28 cellular contexts compared by ENCODE assay signal in genomic region chr3:162992741-162993140, GRCh38.
"Had no signal": no experiment of that assay in that cellular context is flagged by ENCODE, and none has a peak within 500 bp of the region (broad histone marks: within the 10 kb centered on the region; RNA-seq: fewer than 3 reads in every experiment).

No MANE protein-coding gene starts in this region.

- H3K36me3 Mint-ChIP-seq: activated naive CD8-positive, alpha-beta T cell treated with anti-CD3 and anti-CD28 coated beads for 36 hours had no signal

- DNase-seq: activated CD4-positive, alpha-beta T cell treated with anti-CD3 and anti-CD28 coated beads, Interleukin-2, amount 10 ng/mL, durations not matched to agents 24 days and 14 days; activated CD4-positive, alpha-beta T cell treated with anti-CD3 and anti-CD28 coated beads, Interleukin-2, amount 50 U/mL, for 4 hours; activated CD8-positive, alpha-beta memory T cell treated with anti-CD3 and anti-CD28 coated beads, Interleukin-2, amount 50 U/mL, for 4 hours; activated CD8-positive, alpha-beta T cell treated with anti-CD3 and anti-CD28 coated beads for 36 hours; activated effector memory CD4-positive, alpha-beta T cell treated with Interleukin-2 at 50 U/mL for 16 hours; activated naive CD4-positive, alpha-beta T cell treated with anti-CD3 and anti-CD28 coated beads, Interleukin-2, amount 50 U/mL, for 16 hours; activated naive CD8-positive, alpha-beta T cell treated with anti-CD3 and anti-CD28 coated beads for 36 hours; activated T-cell treated with anti-CD3 and anti-CD28 coated beads for 4 hours; activated T-cell treated with anti-CD3 and anti-CD28 coated beads, Interleukin-2, amount 50 U/mL, for 4 hours; amniotic stem cell; aorta; brain microvascular endothelial cell; central memory CD4-positive, alpha-beta T cell; Karpas-422; KBM-7; MG63; NCI-H1092; NCI-H1694 treated with DMSO at 0.1 percent for 48 hours; NCI-H2029; NCI-H2107; NCI-H226; NCI-H446 treated with DMSO at 0.1 percent for 48 hours; PC-9; SIG-M5 had no signal

- H3K27ac Mint-ChIP-seq: activated CD4-positive, alpha-beta T cell treated with anti-CD3 and anti-CD28 coated beads, Interleukin-2, amount 10 ng/mL, durations not matched to agents 24 days and 14 days; activated CD8-positive, alpha-beta T cell treated with anti-CD3 and anti-CD28 coated beads for 36 hours; activated naive CD8-positive, alpha-beta T cell treated with anti-CD3 and anti-CD28 coated beads for 36 hours; T-helper 1 cell treated with Interleukin-12 subunit alpha and Interleukin-12 subunit beta and Interleukin-4 antibody, amounts not matched to agents 30 μg/mL and 1 μg/mL, for 36 hours; T-helper 2 cell treated with Interferon-gamma antibody and Interleukin-4, amounts not matched to agents 5 μg/mL and 100 μg/mL, for 36 hours had no signal

- H2AFZ ChIP-seq: PC-9 had no signal

- H3K4me1 Mint-ChIP-seq: activated CD4-positive, alpha-beta T cell treated with anti-CD3 and anti-CD28 coated beads, Interleukin-2, amount 10 ng/mL, durations not matched to agents 24 days and 14 days; activated naive CD8-positive, alpha-beta T cell treated with anti-CD3 and anti-CD28 coated beads for 36 hours had no signal

- H3K27ac ChIP-seq: brain microvascular endothelial cell, PC-9, RWPE1 had no signal

- H3K36me3 ChIP-seq: brain microvascular endothelial cell, MG63 had no signal

- H3K4me3 ChIP-seq: MG63, PC-9 had no signal

- H3K4me3 Mint-ChIP-seq: activated CD4-positive, alpha-beta T cell treated with anti-CD3 and anti-CD28 coated beads, Interleukin-2, amount 10 ng/mL, durations not matched to agents 24 days and 14 days; activated CD8-positive, alpha-beta T cell treated with anti-CD3 and anti-CD28 coated beads for 36 hours; activated naive CD8-positive, alpha-beta T cell treated with anti-CD3 and anti-CD28 coated beads for 36 hours; activated T-cell treated with anti-CD3 and anti-CD28 coated beads, Interleukin-2, amount 50 U/mL, for 4 hours; T-helper 1 cell treated with Interleukin-12 subunit alpha and Interleukin-12 subunit beta and Interleukin-4 antibody, amounts not matched to agents 30 μg/mL and 1 μg/mL, for 36 hours; T-helper 2 cell treated with Interferon-gamma antibody and Interleukin-4, amounts not matched to agents 5 μg/mL and 100 μg/mL, for 36 hours had no signal

- ATAC-seq: activated CD8-positive, alpha-beta T cell treated with anti-CD3 and anti-CD28 coated beads for 36 hours; activated T-cell treated with anti-CD3 and anti-CD28 coated beads, Interleukin-2, amount 50 U/mL, for 4 hours; Right ventricle myocardium inferior had no signal

- H3K27me3 ChIP-seq: brain microvascular endothelial cell, MG63 had no signal

- H3K27me3 Mint-ChIP-seq: activated CD4-positive, alpha-beta T cell treated with anti-CD3 and anti-CD28 coated beads, Interleukin-2, amount 10 ng/mL, durations not matched to agents 24 days and 14 days; activated CD8-positive, alpha-beta T cell treated with anti-CD3 and anti-CD28 coated beads for 36 hours; activated naive CD8-positive, alpha-beta T cell treated with anti-CD3 and anti-CD28 coated beads for 36 hours had no signal

- H3K4me2 ChIP-seq: PC-9 had no signal
